Comparison of ENCODE assay signal across 8 cellular contexts in the genomic region with DNA sequence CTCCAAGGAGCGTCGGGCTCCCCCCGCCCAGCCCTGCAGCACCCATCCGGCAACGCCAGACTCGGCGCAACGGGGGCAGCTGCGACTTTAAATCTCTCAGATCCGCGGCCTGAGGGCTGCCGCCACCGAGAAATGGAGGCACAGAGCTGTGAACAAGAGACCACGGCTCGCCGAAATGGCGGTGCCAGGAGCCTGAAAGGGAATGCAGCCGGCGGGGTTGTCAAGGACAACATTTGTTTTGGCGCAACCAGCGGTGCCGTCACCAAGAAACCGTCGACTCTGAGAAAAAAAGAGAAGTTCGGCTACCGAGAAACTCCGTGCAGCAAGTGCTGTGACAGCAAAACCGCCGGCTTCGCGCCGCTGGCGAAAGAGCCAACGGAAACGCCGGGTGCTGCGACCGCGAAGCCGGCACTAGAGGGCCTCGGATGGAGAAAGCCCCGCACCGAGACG. TPM values are rescaled to one million over a fixed set of nuclear protein-coding genes. Genes with fewer than 3 reads are reported as not detected.
DNase-seq lines count a peak whose midpoint lies in the region; ATAC-seq and TF ChIP-seq lines count a peak whose summit lies in the region.

No MANE protein-coding gene starts in this region.

- ATAC-seq in HG02885 (IDR thresholded peaks at IDR 0.05; ENCODE audit: poor library complexity, unreplicated experiment) (peak; percentile 23), left lung (peak; percentile 42)
- ATAC-seq in central memory CD8-positive, alpha-beta T cell (replicated peaks; ENCODE audit: extremely low read depth, poor library complexity, severe bottlenecking): peak; percentile 24

- peak overlapping the region; percentile 90 for H3K4me3 Mint-ChIP-seq in central memory CD8-positive, alpha-beta T cell

- peak overlapping the region; percentile 97 to 100 for H3K27ac ChIP-seq in left lung

- H3K4me3 ChIP-seq in WI38 (ENCODE audit: low read depth, low read length): peak overlapping the region; percentile 76
- H3K4me3 ChIP-seq in left lung: peak overlapping the region; percentile 45 to 56

- no peaks in the 10 kb centered on the region for H3K36me3 ChIP-seq in left lung

- H3K36me3 Mint-ChIP-seq in central memory CD8-positive, alpha-beta T cell (ENCODE audit: insufficient read depth): peaks cover 57% of the 10 kb centered on the region

- peak overlapping the region; percentile 96 for H3K27ac Mint-ChIP-seq in central memory CD8-positive, alpha-beta T cell (ENCODE audit: low read depth)

- intact Hi-C loops in left lung (cut with DNase I): loop anchor here in 1 of 2 donors (10.0 kb wide), 1 partner anchor 87 kb away; no protein-coding TSS in a partner anchor

- DNase-seq in NCI-H1092 (lab: John Stamatoyannopoulos, UW) (peak; percentile 77), NCI-H1092 treated with DMSO at 0.1 percent for 48 hours (lab: John Stamatoyannopoulos, UW) (no peak), NCI-H2081 treated with DMSO at 0.1 percent for 48 hours (lab: John Stamatoyannopoulos, UW) (peak; percentile 63), left lung (peak; percentile 81 to 95)
- peak; percentile 72 to 91 for DNase-seq in central memory CD8-positive, alpha-beta T cell (ENCODE audit: low spot score in 2 of 2)
- peak; percentile 62 to 72 for DNase-seq in stimulated activated CD4-positive, alpha-beta T cell treated with anti-CD3 and anti-CD28 coated beads, Interleukin-4, amount 100 ng/mL, for 48 hours (ENCODE audit: low read depth in 2 of 2)

- TF ChIP-seq CTCF in WI38 (IDR thresholded peaks at IDR 0.05; ENCODE audit: low read depth, low read length) (no peak), left lung (IDR thresholded peaks at IDR 0.05) (peak in 1 of 2 donors; percentile 10)

- H3K4me1 ChIP-seq in left lung: peaks cover 0 to 31% of the 10 kb centered on the region in 2 donors

- peaks cover 0 to 34% of the 10 kb centered on the region in 2 donors for H3K27me3 ChIP-seq in left lung

- H3K27me3 Mint-ChIP-seq in central memory CD8-positive, alpha-beta T cell: no peaks in the 10 kb centered on the region

- H3K9me3 ChIP-seq in left lung: no peaks in the 10 kb centered on the region

- H3K9me3 Mint-ChIP-seq in central memory CD8-positive, alpha-beta T cell: no peaks in the 10 kb centered on the region

- H3K4me1 Mint-ChIP-seq in central memory CD8-positive, alpha-beta T cell: peaks cover 55% of the 10 kb centered on the region

RNA-seq across cellular contexts. Expression of a gene that starts 2.1 kb away (rescaled TPM):
- 1 to 10 TPM; 2.3 to 2.9 TPM for total RNA-seq in left lung
